26 cellular contexts compared by ENCODE assay signal in genomic region chr1:155713054-155713453, GRCh38.
"Had no signal": no experiment of that assay in that cellular context is flagged by ENCODE, and none has a peak within 500 bp of the region (broad histone marks: within the 10 kb centered on the region; RNA-seq: fewer than 3 reads in every experiment).

No MANE protein-coding gene starts in this region.

- H3K27ac ChIP-seq: colonic mucosa, left lung, prostate gland, stomach, tibial artery, upper lobe of right lung, WERI-Rb-1 had no signal

- H3K27me3 Mint-ChIP-seq: activated CD4-positive, alpha-beta T cell treated with anti-CD3 and anti-CD28 coated beads, Interleukin-2, amount 10 ng/mL, durations not matched to agents 24 days and 14 days; activated CD8-positive, alpha-beta memory T cell treated with anti-CD3 and anti-CD28 coated beads, Interleukin-2, amount 10 ng/mL, durations not matched to agents 7 days and 5 days; activated naive CD4-positive, alpha-beta T cell treated with anti-CD3 and anti-CD28 coated beads, Interleukin-2, amount 50 U/mL, for 24 hours; effector memory CD8-positive, alpha-beta T cell; natural killer cell treated with Interleukin-12 subunit alpha and Interleukin-12 subunit beta and Interleukin-15 and Interleukin-18, amount 100 ng/mL, for 72 hours; stimulated activated naive B cell treated with anti-CD40 and anti-IgM and Interleukin-4, amounts not matched to agents 10 μg/mL and 1 μg/mL and 100 μg/mL, for 72 hours; T-helper 17 cell had no signal

- H3K4me3 ChIP-seq: colonic mucosa, left lung, mucosa of descending colon, prostate gland, smooth muscle cell, stomach, tibial artery, upper lobe of right lung had no signal

- H3K9me3 Mint-ChIP-seq: activated CD4-positive, alpha-beta T cell treated with anti-CD3 and anti-CD28 coated beads, Interleukin-2, amount 10 ng/mL, durations not matched to agents 24 days and 14 days; activated naive CD4-positive, alpha-beta T cell treated with anti-CD3 and anti-CD28 coated beads, Interleukin-2, amount 50 U/mL, for 24 hours; activated T-helper 2 cell treated with anti-CD3 and anti-CD28 coated beads, Interferon-gamma antibody, Interleukin-2, Interleukin-4, amounts not matched to agents 10 μg/mL and 5 μg/mL and 100 μg/mL, durations not matched to agents 14 hours and 24 hours and 36 hours; effector memory CD8-positive, alpha-beta T cell; natural killer cell treated with Interleukin-12 subunit alpha and Interleukin-12 subunit beta and Interleukin-15 and Interleukin-18, amount 100 ng/mL, for 72 hours; stimulated activated naive B cell treated with anti-CD40 and anti-IgM and Interleukin-4, amounts not matched to agents 10 μg/mL and 1 μg/mL and 100 μg/mL, for 72 hours had no signal

- H3K4me1 ChIP-seq: colonic mucosa, left lung, prostate gland, tibial artery, upper lobe of right lung had no signal

- H3K4me3 Mint-ChIP-seq: activated CD4-positive, alpha-beta T cell treated with anti-CD3 and anti-CD28 coated beads, Interleukin-2, amount 10 ng/mL, durations not matched to agents 24 days and 14 days; activated CD8-positive, alpha-beta memory T cell treated with anti-CD3 and anti-CD28 coated beads, Interleukin-2, amount 10 ng/mL, durations not matched to agents 7 days and 5 days; activated CD8-positive, alpha-beta T cell treated with anti-CD3 and anti-CD28 coated beads, Interleukin-2, amount 10 ng/mL, durations not matched to agents 7 days and 5 days; activated naive CD4-positive, alpha-beta T cell treated with anti-CD3 and anti-CD28 coated beads, Interleukin-2, amount 50 U/mL, for 24 hours; effector memory CD8-positive, alpha-beta T cell; natural killer cell treated with Interleukin-12 subunit alpha and Interleukin-12 subunit beta and Interleukin-15 and Interleukin-18, amount 100 ng/mL, for 72 hours; stimulated activated naive B cell treated with anti-CD40 and anti-IgM and Interleukin-4, amounts not matched to agents 10 μg/mL and 1 μg/mL and 100 μg/mL, for 72 hours; T-helper 17 cell had no signal

- DNase-seq: activated CD8-positive, alpha-beta memory T cell treated with anti-CD3 and anti-CD28 coated beads, Interleukin-2, amount 10 ng/mL, durations not matched to agents 7 days and 5 days; activated CD8-positive, alpha-beta T cell treated with anti-CD3 and anti-CD28 coated beads, Interleukin-2, amount 10 ng/mL, durations not matched to agents 7 days and 5 days; activated T-cell treated with anti-CD3 and anti-CD28 coated beads, Interleukin-2, amount 50 U/mL, for 48 hours; anterior cingulate cortex; cerebellar nuclear complex; colonic mucosa; effector memory CD8-positive, alpha-beta T cell; foreskin fibroblast; kidney glomerular epithelial cell; left lung; mucosa of descending colon; retina; stimulated activated CD4-positive, alpha-beta T cell treated with anti-CD3 and anti-CD28 coated beads, Interleukin-1b, Interleukin-23, amount 100 ng/mL, for 48 hours; stimulated activated naive B cell treated with anti-CD40 and anti-IgM and Interleukin-4, amounts not matched to agents 10 μg/mL and 1 μg/mL and 100 μg/mL, for 72 hours; stomach; T-helper 17 cell; T1000; upper lobe of right lung; WERI-Rb-1 had no signal

- H3K9me3 ChIP-seq: colonic mucosa, left lung, mucosa of descending colon, prostate gland, stomach, tibial artery, upper lobe of right lung had no signal

- H3K36me3 ChIP-seq: colonic mucosa, prostate gland had no signal

- H3K27ac Mint-ChIP-seq: activated CD4-positive, alpha-beta T cell treated with anti-CD3 and anti-CD28 coated beads, Interleukin-2, amount 10 ng/mL, durations not matched to agents 24 days and 14 days; activated CD8-positive, alpha-beta memory T cell treated with anti-CD3 and anti-CD28 coated beads, Interleukin-2, amount 10 ng/mL, durations not matched to agents 7 days and 5 days; activated CD8-positive, alpha-beta T cell treated with anti-CD3 and anti-CD28 coated beads, Interleukin-2, amount 10 ng/mL, durations not matched to agents 7 days and 5 days; activated naive CD4-positive, alpha-beta T cell treated with anti-CD3 and anti-CD28 coated beads, Interleukin-2, amount 50 U/mL, for 24 hours; activated T-helper 2 cell treated with anti-CD3 and anti-CD28 coated beads, Interferon-gamma antibody, Interleukin-2, Interleukin-4, amounts not matched to agents 10 μg/mL and 5 μg/mL and 100 μg/mL, durations not matched to agents 14 hours and 24 hours and 36 hours; effector memory CD8-positive, alpha-beta T cell; natural killer cell treated with Interleukin-12 subunit alpha and Interleukin-12 subunit beta and Interleukin-15 and Interleukin-18, amount 100 ng/mL, for 72 hours; stimulated activated naive B cell treated with anti-CD40 and anti-IgM and Interleukin-4, amounts not matched to agents 10 μg/mL and 1 μg/mL and 100 μg/mL, for 72 hours had no signal

- H3K27me3 ChIP-seq: colonic mucosa, left lung, stomach, tibial artery, upper lobe of right lung had no signal
